18 cellular contexts compared by ENCODE assay signal in the genomic region with DNA sequence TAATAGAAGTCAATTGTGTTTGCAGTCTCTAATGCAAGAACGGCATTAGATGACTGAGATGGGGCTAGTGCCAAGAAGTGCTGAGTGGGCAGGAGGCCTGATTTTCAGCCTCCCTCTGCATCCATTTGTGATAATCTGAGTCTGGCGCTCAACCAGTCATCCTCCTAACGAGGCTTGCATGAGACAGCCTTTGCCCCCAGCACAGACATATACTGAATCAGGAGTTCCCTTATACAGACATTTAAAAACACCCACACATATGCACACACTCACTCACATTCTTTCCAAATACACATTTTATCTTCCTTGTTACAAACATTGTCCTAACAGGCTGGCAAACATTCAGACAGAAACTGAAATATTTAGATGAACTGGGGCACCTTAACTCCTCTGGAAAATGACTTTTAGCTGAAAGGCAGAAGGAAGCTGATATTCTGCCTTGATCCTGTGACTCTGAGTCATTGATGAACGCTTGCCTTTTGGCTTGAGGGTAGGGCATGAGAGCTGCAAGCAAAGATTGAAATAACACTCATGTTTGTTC.
DNase-seq lines count a peak whose midpoint lies in the region; ATAC-seq and TF ChIP-seq lines count a peak whose summit lies in the region.
"Had no signal": no experiment of that assay in that cellular context is flagged by ENCODE, and none has a peak within 500 bp of the region (broad histone marks: within the 10 kb centered on the region; RNA-seq: fewer than 3 reads in every experiment).

No MANE protein-coding gene starts in this region.

- H3K9me3 ChIP-seq in mucosa of descending colon: no peaks in the 10 kb centered on the region
- H3K9me3 ChIP-seq: BLaER1 treated with 17β-estradiol and CSF1 and Interleukin-3, amounts not matched to agents 10 nM and 100 nM had no signal

- DNase-seq in COLO829 (ENCODE audit: low spot score): peak; percentile 58
- DNase-seq in NCI-H446 (lab: John Stamatoyannopoulos, UW): peak; percentile 68 to 85
- DNase-seq in cerebellar cortex (ENCODE audit: low spot score): peak; percentile 62
- peak; percentile 62 to 80 for DNase-seq in lower leg skin (ENCODE audit: low spot score in 2 of 2)
- DNase-seq in NCI-H1417 treated with DMSO at 0.1 percent for 48 hours (lab: John Stamatoyannopoulos, UW): no peak
- no peak for DNase-seq in sciatic nerve (ENCODE audit: low spot score)
- no peak for DNase-seq in mucosa of descending colon
- DNase-seq: activated B cell treated with CpG ODN at 0.5 μM for 24 hours; DMS 273 treated with DMSO at 0.1 percent for 48 hours; HFFc6; Kasumi-1; kidney; NCI-H1436; SHP77 treated with DMSO at 0.1 percent for 48 hours; stimulated activated naive CD8-positive, alpha-beta T cell treated with anti-CD3 and anti-CD28 coated beads, Interleukin-15, Interleukin-2, amounts not matched to agents 100 U/mL and 50 U/mL, for 24 hours had no signal

- intact Hi-C loops in lower leg skin (cut with DNase I; ENCODE audit: low total_unique reads) (no loop called here), sciatic nerve (cut with DNase I) (no loop called here), mucosa of descending colon (cut with DNase I, micrococcal nuclease) (no loop called here)

- no peak overlapping the region for H3K4me3 ChIP-seq in lower leg skin (ENCODE audit: low read depth, poor library complexity, severe bottlenecking)
- no peak overlapping the region for H3K4me3 ChIP-seq in mucosa of descending colon
- H3K4me3 ChIP-seq: BLaER1 treated with 17β-estradiol and CSF1 and Interleukin-3, amounts not matched to agents 10 nM and 100 nM; cardiac muscle cell had no signal

- TF ChIP-seq POLR2A in lower leg skin (IDR thresholded peaks at IDR 0.05): no peak

- ATAC-seq in GM21528 (IDR thresholded peaks at IDR 0.05; ENCODE audit: low FRiP score, unreplicated experiment): no peak
- ATAC-seq in sciatic nerve: no peak
- no peak for ATAC-seq in mucosa of descending colon
- ATAC-seq: stimulated activated naive CD8-positive, alpha-beta T cell treated with anti-CD3 and anti-CD28 coated beads, Interleukin-15, Interleukin-2, amounts not matched to agents 100 U/mL and 50 U/mL, for 24 hours had no signal

- H3K36me3 ChIP-seq in mucosa of descending colon (ENCODE audit: low read depth): no peaks in the 10 kb centered on the region
- H3K36me3 ChIP-seq: BLaER1 treated with 17β-estradiol and CSF1 and Interleukin-3, amounts not matched to agents 10 nM and 100 nM; cardiac muscle cell had no signal

- TF ChIP-seq CTCF in lower leg skin (IDR thresholded peaks at IDR 0.05) (no peak), mucosa of descending colon (IDR thresholded peaks at IDR 0.05) (no peak)

- no peaks in the 10 kb centered on the region for H3K4me1 ChIP-seq in mucosa of descending colon (ENCODE audit: low read depth)

- 20 to 27% methylated on average over 4 of the region's 4 CpGs for WGBS in lower leg skin, 2 donors

Comparison
In these comparisons a context has a peak if more than half of its experiments do, and no peak if none do; other contexts are left out.
1. DNase-seq: peak in COLO829 (single experiment), NCI-H446 (2 of 2), cerebellar cortex (single experiment) and lower leg skin (2 of 2); none in NCI-H1417 treated with DMSO at 0.1 percent for 48 hours (single experiment), sciatic nerve (single experiment) and mucosa of descending colon (0 of 3).